Comparison of ENCODE assay signal across 9 cellular contexts in the genomic region with DNA sequence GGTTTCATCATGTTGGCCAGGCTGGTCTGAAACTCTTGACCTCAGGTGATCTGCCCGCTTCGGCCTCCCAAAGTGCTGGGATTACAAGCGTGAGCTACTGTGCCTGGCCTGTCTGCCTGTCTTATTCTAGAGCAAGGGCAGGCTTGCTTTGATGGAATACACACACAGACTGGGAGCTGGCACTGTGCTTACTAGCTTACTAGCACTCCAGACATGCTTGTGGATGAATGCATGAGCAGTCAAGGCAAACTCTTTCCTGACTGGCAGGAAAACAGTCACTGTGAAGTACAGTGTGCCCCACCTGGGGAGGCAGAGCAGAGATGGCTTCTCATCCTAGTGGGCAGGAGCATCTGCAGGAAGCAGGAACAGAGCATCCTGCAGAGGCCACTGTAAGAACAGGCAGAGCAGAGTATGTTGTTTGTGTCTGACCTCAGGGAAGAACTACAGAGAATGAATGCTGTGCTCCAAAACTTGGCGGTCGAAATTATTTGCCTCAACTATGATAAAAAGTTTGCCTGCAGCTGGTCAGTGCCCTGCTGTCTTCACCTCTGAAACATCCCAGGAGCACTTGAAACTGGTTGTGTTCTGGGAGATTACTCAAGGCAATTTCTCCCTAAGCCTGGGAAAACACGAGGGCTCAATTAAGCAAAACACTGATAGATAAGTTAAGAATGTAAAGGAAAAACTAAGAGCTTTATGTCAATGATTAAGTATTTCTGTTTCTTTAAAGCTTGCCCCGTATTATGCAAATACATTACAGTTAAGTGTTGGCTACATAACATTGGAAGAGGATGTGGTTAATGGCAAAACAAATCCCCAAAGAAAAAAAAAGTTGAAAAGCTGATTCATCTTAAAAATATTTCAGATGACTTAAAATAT.
DNase-seq lines count a peak whose midpoint lies in the region; ATAC-seq and TF ChIP-seq lines count a peak whose summit lies in the region.
"Had no signal": no experiment of that assay in that cellular context is flagged by ENCODE, and none has a peak within 500 bp of the region (broad histone marks: within the 10 kb centered on the region; RNA-seq: fewer than 3 reads in every experiment).

No MANE protein-coding gene starts in this region.

- BruUV-seq in PC-3 (replicated peaks; lab: Mats Ljungman, UMichigan), result no TSS peak

- no peaks in the 10 kb centered on the region for H3K9me3 ChIP-seq in PC-3 (ENCODE audit: low read length)

- H3F3A ChIP-seq in PC-3 (ENCODE audit: low read length, unreplicated experiment), result no peaks in the 10 kb centered on the region

- DNase-seq in GM04503 (ENCODE audit: low read depth) (peak; percentile 96), PC-3 (peak; percentile 63), fibroblast of the conjunctiva (ENCODE audit: low read depth) (peak; percentile 84), sciatic nerve (ENCODE audit: low spot score) (no peak), NCI-H524 treated with DMSO at 0.1 percent for 48 hours (lab: John Stamatoyannopoulos, UW) (no peak)

- peaks cover 12% of the 10 kb centered on the region; the same call in 1 of the 2 replicates for H3K27me3 ChIP-seq in PC-3 (ENCODE audit: low read length)

- ATAC-seq in PC-3, result peak; percentile 66
- ATAC-seq in sciatic nerve, result peak; percentile 93
- no peak for ATAC-seq in GM18502 (IDR thresholded peaks at IDR 0.05; ENCODE audit: poor library complexity, unreplicated experiment)
- ATAC-seq in HG03342 (IDR thresholded peaks at IDR 0.05; ENCODE audit: unreplicated experiment), result no peak
- no peak for ATAC-seq in GM19395 (IDR thresholded peaks at IDR 0.05; ENCODE audit: unreplicated experiment)

- CTCF ChIA-PET in PC-3 (lab: Charles Lee), result interaction anchor here (0.6 kb wide), 1 partner anchor 515 kb away, joined by 4 read pairs; no protein-coding TSS in a partner anchor

- no peak overlapping the region for H3K4me3 ChIP-seq in PC-3 (ENCODE audit: low read length)

- intact Hi-C loops in PC-3 (cut with micrococcal nuclease), result loop anchor here (1.0 kb wide), 1 partner anchor 42 kb away; no protein-coding TSS in a partner anchor
- intact Hi-C loops in sciatic nerve (cut with DNase I), result no loop called here

- no peaks in the 10 kb centered on the region for H3K79me2 ChIP-seq in PC-3 (ENCODE audit: low read length)
- H3K79me2 ChIP-seq: parathyroid adenoma had no signal

- no peaks in the 10 kb centered on the region for H4K20me1 ChIP-seq in PC-3 (ENCODE audit: low read length)

- peak overlapping the region; percentile 27 for H3K4me2 ChIP-seq in PC-3 (ENCODE audit: low read length)

- peak; percentile 44; the same call in 1 of the 2 replicates for TF ChIP-seq CTCF in PC-3 (conservative IDR thresholded peaks at IDR 0.05; ENCODE audit: low read depth, low read length)

- no peak overlapping the region for H3K9ac ChIP-seq in PC-3 (ENCODE audit: low read length)
- H3K9ac ChIP-seq: parathyroid adenoma had no signal

- no peaks in the 10 kb centered on the region for H3K9me2 ChIP-seq in PC-3 (replicated peaks; ENCODE audit: low read length)

- no peak overlapping the region for H2AFZ ChIP-seq in PC-3 (ENCODE audit: low read length)

- no peaks in the 10 kb centered on the region for H3K36me3 ChIP-seq in PC-3 (ENCODE audit: low read depth, low read length)

- 0 out of 2 replicates have a peak overlapping the region, but pooled peaks have one; percentile 2 for H3K27ac ChIP-seq in PC-3 (ENCODE audit: low read length)
- H3K27ac ChIP-seq: parathyroid adenoma had no signal

- POLR2A ChIA-PET in PC-3 (lab: Charles Lee; ENCODE audit: unreplicated experiment), result no interaction called here

- H3K4me1 ChIP-seq in PC-3 (ENCODE audit: insufficient read depth, low read length), result peaks cover 31% of the 10 kb centered on the region
- H3K4me1 ChIP-seq: parathyroid adenoma had no signal

Comparison
In these comparisons a context has a peak if more than half of its experiments do, and no peak if none do; other contexts are left out.
1. DNase-seq: peak in GM04503 (single experiment), PC-3 (single experiment) and fibroblast of the conjunctiva (single experiment); none in sciatic nerve (single experiment) and NCI-H524 treated with DMSO at 0.1 percent for 48 hours (single experiment).
2. ATAC-seq: peak in PC-3 (single experiment) and sciatic nerve (single experiment); none in GM18502 (single experiment), HG03342 (single experiment) and GM19395 (single experiment).